Comparison of ENCODE assay signal across 1 cellular context in genomic region chr15:72375501-72375845, GRCh38.
TF ChIP-seq lines count a peak whose summit lies in the region.

No MANE protein-coding gene starts in this region.

TF ChIP-seq in K562, 482 proteins besides CTCF, POLR2A, EP300 and RAD21:
- TF ChIP-seq JUND (IDR thresholded peaks at IDR 0.05; ENCODE audit: borderline replicate concordance, low read depth, low read length) (no peak), JUND (tag; IDR thresholded peaks at IDR 0.05; ENCODE audit: borderline replicate concordance, low read depth, low read length) (0 out of 3 replicates have a peak, but pooled peaks have one; percentile 30), DPF2 (IDR thresholded peaks at IDR 0.05) (0 out of 2 replicates have a peak, but pooled peaks have one; percentile 7), HEY1 (CRISPR knock-in tag; IDR thresholded peaks at IDR 0.05; ENCODE audit: borderline replicate concordance) (no peak), SPI1 (IDR thresholded peaks at IDR 0.05; ENCODE audit: borderline replicate concordance, low read depth, low read length) (peak; percentile 76), ZNF232 (CRISPR knock-in tag; IDR thresholded peaks at IDR 0.05) (0 out of 2 replicates have a peak, but pooled peaks have one; percentile 65), SMAD2 (IDR thresholded peaks at IDR 0.05; ENCODE audit: low read depth, low read length) (no peak), AFF4 (CRISPR knock-in tag; IDR thresholded peaks at IDR 0.05) (0 out of 2 replicates have a peak, but pooled peaks have one; percentile 3)
